2 cellular contexts compared by ENCODE assay signal in genomic region chr6:128597004-128597403, GRCh38.
TF ChIP-seq lines count a peak whose summit lies in the region.

No MANE protein-coding gene starts in this region.

TF ChIP-seq in SK-N-SH, 30 proteins besides CTCF, POLR2A, EP300 and RAD21 (continued from another document):
- TF ChIP-seq REST (IDR thresholded peaks at IDR 0.05; ENCODE audit: low read depth, low read length) (no peak), IRF3 (IDR thresholded peaks at IDR 0.05; ENCODE audit: low read depth, low read length) (no peak), GABPA (IDR thresholded peaks at IDR 0.05; ENCODE audit: low read depth) (no peak), TAF1 (IDR thresholded peaks at IDR 0.05; ENCODE audit: borderline replicate concordance, low read depth, low read length) (no peak), RCOR1 (IDR thresholded peaks at IDR 0.05; ENCODE audit: low read length) (no peak), FOSL2 (IDR thresholded peaks at IDR 0.05; ENCODE audit: borderline replicate concordance, low read depth) (no peak), RXRA (IDR thresholded peaks at IDR 0.05; ENCODE audit: borderline replicate concordance, low read depth) (no peak), RFX5 (IDR thresholded peaks at IDR 0.05; ENCODE audit: low read length) (no peak), NRF1 (IDR thresholded peaks at IDR 0.05; ENCODE audit: low read depth, low read length) (no peak), MEF2A (IDR thresholded peaks at IDR 0.05; ENCODE audit: borderline replicate concordance, low read depth) (no peak), SMC3 (IDR thresholded peaks at IDR 0.05; ENCODE audit: low read depth, low read length) (no peak)

TF ChIP-seq in SK-N-SH treated with all-trans-retinoic acid at 6 μM for 48 hours, 23 proteins besides CTCF, POLR2A, EP300 and RAD21 (continued from another document):
- TF ChIP-seq CSRNP3 (CRISPR knock-in tag; IDR thresholded peaks at IDR 0.05) (no peak), POU6F1 (CRISPR knock-in tag; IDR thresholded peaks at IDR 0.05; ENCODE audit: borderline replicate concordance, low read depth) (no peak), PPARA (CRISPR knock-in tag; IDR thresholded peaks at IDR 0.05; ENCODE audit: borderline replicate concordance) (no peak), ZNF565 (CRISPR knock-in tag; conservative IDR thresholded peaks at IDR 0.05; ENCODE audit: low read depth) (no peak), TOX (CRISPR knock-in tag; IDR thresholded peaks at IDR 0.05; ENCODE audit: borderline replicate concordance) (no peak), ZC3H10 (CRISPR knock-in tag; IDR thresholded peaks at IDR 0.05) (no peak), TSHZ2 (CRISPR knock-in tag; IDR thresholded peaks at IDR 0.05) (no peak), ZFP3 (CRISPR knock-in tag; IDR thresholded peaks at IDR 0.05) (no peak), BACH2 (CRISPR knock-in tag; IDR thresholded peaks at IDR 0.05; ENCODE audit: borderline replicate concordance) (no peak)
